ENCODE assay signal across 9 cellular contexts in genomic region chr1:145917595-145917994, GRCh38. TPM values are rescaled to one million over a fixed set of nuclear protein-coding genes. Genes with fewer than 3 reads are reported as not detected.
DNase-seq lines count a peak whose midpoint lies in the region; ATAC-seq, FAIRE-seq and TF ChIP-seq lines count a peak whose summit lies in the region.
"Had no signal": no experiment of that assay in that cellular context is flagged by ENCODE, and none has a peak within 500 bp of the region (broad histone marks: within the 10 kb centered on the region; RNA-seq: fewer than 3 reads in every experiment).

No MANE protein-coding gene starts in this region.

- H3K4me1 Mint-ChIP-seq in mesothelial cell of epicardium: peaks cover 25% of the 10 kb centered on the region

- H3K4me2 ChIP-seq in mammary epithelial cell (ENCODE audit: insufficient read depth, low read depth, low read length): peak overlapping the region; percentile 98

- in situ Hi-C loops in mammary epithelial cell (cut with MboI; ENCODE audit: low sequenced_read_pairs in 2 of 2): no loop called here

- CTCF ChIA-PET in mammary epithelial cell (lab: Charles Lee; ENCODE audit: low non-redundant PET): no interaction called here

- H3K27ac ChIP-seq in right atrium auricular region (peak overlapping the region in 1 of 2 donors; percentile 87), mammary epithelial cell (ENCODE audit: insufficient read depth, low read depth, low read length) (peak overlapping the region; percentile 73), aorta (ENCODE audit: low read depth in 1 of 2, low read length in 2 of 2) (no peak overlapping the region)

- H3K27ac Mint-ChIP-seq in mesothelial cell of epicardium: peak overlapping the region; percentile 93

- H3K4me3 ChIP-seq in right atrium auricular region (peak overlapping the region; percentile 87 to 91), mammary epithelial cell (replicated peaks in 1 of 3; ENCODE audit: insufficient read depth in 1 of 3, low read depth in 2 of 3, low read length in 3 of 3) (peak overlapping the region; percentile 51 to 89 (median 69)), aorta (ENCODE audit: low read length in 2 of 2) (peak overlapping the region; percentile 73 to 75)

- ATAC-seq in Right ventricle myocardium superior (ENCODE audit: poor library complexity): no peak
- ATAC-seq in aorta (ENCODE audit: low FRiP score): no peak

- intact Hi-C loops in Right ventricle myocardium superior (cut with DNase I): loop anchor here (10.0 kb wide), 1 partner anchor 57 kb away; no protein-coding TSS in a partner anchor
- intact Hi-C loops in mammary epithelial cell (cut with micrococcal nuclease): loop anchor here (5.0 kb wide), 3 partner anchors 45 to 120 kb away; partner anchors contain the start of gene TXNIP
- intact Hi-C loops in aorta (cut with DNase I): loop anchor here in 1 of 2 donors (5.0 kb wide), 1 partner anchor 40 kb away; the partner anchor contains the start of gene LIX1L

- H3K36me3 ChIP-seq in right atrium auricular region: peaks cover 21% of the 10 kb centered on the region
- H3K36me3 ChIP-seq in mammary epithelial cell (ENCODE audit: insufficient read depth, low read length): peaks cover 7% of the 10 kb centered on the region
- no peaks in the 10 kb centered on the region for H3K36me3 ChIP-seq in aorta (ENCODE audit: control insufficient read depth in 1 of 2, insufficient read depth in 2 of 2, low read length in 1 of 2)

- dilution Hi-C loops in mammary epithelial cell (cut with HindIII; ENCODE audit: low sequenced_read_pairs): loop anchor here (5.0 kb wide), 2 partner anchors 35 to 40 kb away; partner anchors contain the start of gene LIX1L

- H3K79me2 ChIP-seq in mammary epithelial cell (ENCODE audit: insufficient read depth, low read length): peaks cover 17% of the 10 kb centered on the region

- H3K9me3 ChIP-seq in right atrium auricular region (no peaks in the 10 kb centered on the region), mammary epithelial cell (replicated peaks; ENCODE audit: insufficient read depth, low read length) (no peaks in the 10 kb centered on the region), aorta (ENCODE audit: control insufficient read depth, low read length) (no peaks in the 10 kb centered on the region)

- WGBS in mammary epithelial cell (ENCODE audit: low coverage, missing lambda C conversion rate): 33% methylated on average over 4 of the region's 5 CpGs
- 68 to 70% methylated on average over 5 of the region's 5 CpGs for WGBS in aorta, 2 donors

- no TSS peak for BruUV-seq in mammary epithelial cell (replicated peaks; lab: Mats Ljungman, UMichigan)

- DNase-seq in right atrium auricular region (ENCODE audit: low spot score): no peak
- no peak for DNase-seq in Right ventricle myocardium superior
- DNase-seq in mammary epithelial cell: no peak
- DNase-seq in mesothelial cell of epicardium (ENCODE audit: low spot score in 2 of 2, unreplicated experiment in 2 of 2): no peak
- DNase-seq in aorta: no peak
- no peak for DNase-seq in RCC 7860 (ENCODE audit: low spot score)
- no peak for DNase-seq in SKM-1 treated with dmso at 0.1 percent for 144 hours (lab: John Stamatoyannopoulos, UW; ENCODE audit: unreplicated experiment)
- DNase-seq in medulla oblongata (ENCODE audit: extremely low spot score): no peak

- H2AFZ ChIP-seq in mammary epithelial cell (ENCODE audit: low read depth, low read length): peak overlapping the region; percentile 87

- peak overlapping the region; percentile 72 for H3K9ac ChIP-seq in mammary epithelial cell (ENCODE audit: insufficient read depth, low read length)

- H3K27me3 ChIP-seq in right atrium auricular region (no peaks in the 10 kb centered on the region), mammary epithelial cell (ENCODE audit: insufficient read depth, low read length) (no peaks in the 10 kb centered on the region), aorta (ENCODE audit: control insufficient read depth in 1 of 2, insufficient read depth in 2 of 2, low read length in 1 of 2) (no peaks in the 10 kb centered on the region)

- H3K36me3 Mint-ChIP-seq in mesothelial cell of epicardium: peaks cover 18% of the 10 kb centered on the region

- no peak for FAIRE-seq in RCC 7860 (lab: Jason Lieb, UNC)

- TF ChIP-seq CTCF in right atrium auricular region (IDR thresholded peaks at IDR 0.05): no peak
- TF ChIP-seq CTCF in mammary epithelial cell (conservative IDR thresholded peaks at IDR 0.05 in 1 of 2, IDR thresholded peaks at IDR 0.05 in 1 of 2; ENCODE audit: extremely low read depth in 1 of 2, insufficient read depth in 1 of 2, low read depth in 1 of 2, low read length in 2 of 2): no peak
- no peak for TF ChIP-seq CTCF in mesothelial cell of epicardium (IDR thresholded peaks at IDR 0.05; ENCODE audit: unreplicated experiment)

- H3K4me3 Mint-ChIP-seq in mesothelial cell of epicardium: peak overlapping the region; percentile 91

- H3K9me3 Mint-ChIP-seq in mesothelial cell of epicardium: no peaks in the 10 kb centered on the region

- no peaks in the 10 kb centered on the region for H4K20me1 ChIP-seq in mammary epithelial cell (ENCODE audit: insufficient read depth, low read length)

- H3K4me1 ChIP-seq in right atrium auricular region: peaks cover 0 to 29% of the 10 kb centered on the region in 2 donors
- peaks cover 24% of the 10 kb centered on the region for H3K4me1 ChIP-seq in mammary epithelial cell (ENCODE audit: insufficient read depth, low read length)
- H3K4me1 ChIP-seq in aorta (ENCODE audit: control insufficient read depth in 1 of 2, insufficient read depth in 2 of 2, low read length in 2 of 2): no peaks in the 10 kb centered on the region

- H3K27me3 Mint-ChIP-seq in mesothelial cell of epicardium (ENCODE audit: low read depth): no peaks in the 10 kb centered on the region

RNA-seq across cellular contexts. Expression of gene PEX11B, which starts 0.9 kb away (rescaled TPM):
- 10 to 100 TPM; 20.1 to 21.2 TPM for total RNA-seq in right atrium auricular region
- 22.3 TPM for total RNA-seq in Right ventricle myocardium superior
- total RNA-seq in mammary epithelial cell: 10 to 100 TPM; 30.4 to 36.3 TPM
- polyA plus RNA-seq in mammary epithelial cell: 31.0 TPM
- 17.2 TPM for polyA minus RNA-seq in mammary epithelial cell
- 26.8 to 27.2 TPM (median 26.9 TPM) in 3 replicates for total RNA-seq in mesothelial cell of epicardium
- 10 to 100 TPM; 14.9 to 20.6 TPM for total RNA-seq in aorta
- polyA plus RNA-seq in aorta: 10 to 100 TPM; 10.0 to 18.2 TPM

RNA-seq across cellular contexts. Expression of gene ITGA10, which starts 7.7 kb away (rescaled TPM):
- total RNA-seq in right atrium auricular region (10 to 100 TPM in 1 of 2 donors, 1 to 10 TPM in 1; 5.4 to 21.6 TPM), Right ventricle myocardium superior (1.0 TPM), mammary epithelial cell (1 to 10 TPM; 1.3 to 9.0 TPM), mesothelial cell of epicardium (0.38 to 0.60 TPM (median 0.59 TPM) in 3 replicates), aorta (100 to 1,000 TPM in 1 of 2 donors, 10 to 100 TPM in 1; 74.6 to 123 TPM)
- polyA plus RNA-seq in mammary epithelial cell (5.1 TPM), aorta (100 to 1,000 TPM in 1 of 2 donors, 1 to 10 TPM in 1; 7.6 to 296 TPM)
- 0.41 TPM for polyA minus RNA-seq in mammary epithelial cell

RNA-seq across cellular contexts. Expression of gene RBM8A, which starts 9.7 kb away (rescaled TPM):
- total RNA-seq in right atrium auricular region (10 to 100 TPM; 75.2 to 91.1 TPM), Right ventricle myocardium superior (57.9 TPM), mammary epithelial cell (100 to 1,000 TPM in 1 of 2 donors, 10 to 100 TPM in 1; 80.2 to 172 TPM), mesothelial cell of epicardium (146 to 154 TPM (median 148 TPM) in 3 replicates), aorta (10 to 100 TPM; 81.2 to 84.5 TPM)
- polyA plus RNA-seq in mammary epithelial cell (172 TPM), aorta (10 to 100 TPM; 42.6 to 74.1 TPM)
- polyA minus RNA-seq in mammary epithelial cell: 57.7 TPM

RNA-seq across cellular contexts. Expression of gene ANKRD35, which starts 31.9 kb away (rescaled TPM):
- 1 to 10 TPM; 1.8 to 2.4 TPM for total RNA-seq in right atrium auricular region
- 1.1 TPM for total RNA-seq in Right ventricle myocardium superior
- under 1 TPM; 0.33 to 0.66 TPM for total RNA-seq in mammary epithelial cell
- 0.67 TPM for polyA plus RNA-seq in mammary epithelial cell
- polyA minus RNA-seq in mammary epithelial cell: 4.8 TPM
- 0.40 to 0.61 TPM (median 0.58 TPM) in 3 replicates for total RNA-seq in mesothelial cell of epicardium
- 1 to 10 TPM; 3.8 to 7.2 TPM for total RNA-seq in aorta
- polyA plus RNA-seq in aorta: 10 to 100 TPM in 1 of 2 donors, 1 to 10 TPM in 1; 8.4 to 23.6 TPM
- total RNA-seq: NCI-H460 had no signal

RNA-seq across cellular contexts. Expression of gene LIX1L, which starts 40.2 kb away (rescaled TPM):
- total RNA-seq in right atrium auricular region (10 to 100 TPM; 26.6 to 36.6 TPM), Right ventricle myocardium superior (22.9 TPM), mammary epithelial cell (10 to 100 TPM; 16.0 TPM), mesothelial cell of epicardium (26.6 to 27.6 TPM (median 27.1 TPM) in 3 replicates), aorta (10 to 100 TPM; 53.2 to 60.0 TPM)
- polyA plus RNA-seq in mammary epithelial cell (22.8 TPM), aorta (10 to 100 TPM; 18.0 to 29.3 TPM)
- polyA minus RNA-seq in mammary epithelial cell: 27.2 TPM
